Comparison of ENCODE assay signal across 8 cellular contexts in genomic region chr6:123802697-123803455, GRCh38. TPM values are rescaled to one million over a fixed set of nuclear protein-coding genes. Genes with fewer than 3 reads are reported as not detected.
DNase-seq lines count a peak whose midpoint lies in the region; ATAC-seq and TF ChIP-seq lines count a peak whose summit lies in the region.

No MANE protein-coding gene starts in this region.

- H3K4me3 Mint-ChIP-seq in natural killer cell: peak overlapping the region; percentile 56

- TF ChIP-seq CTCF in PC-3 (conservative IDR thresholded peaks at IDR 0.05; ENCODE audit: low read depth, low read length): peak; percentile 85
- TF ChIP-seq CTCF in natural killer cell (IDR thresholded peaks at IDR 0.05): peak; percentile 55
- TF ChIP-seq CTCF in stomach (IDR thresholded peaks at IDR 0.05): peak in 5 of 7 experiments; percentile 26 to 84 (median 67)

- H3K9me3 Mint-ChIP-seq in natural killer cell: no peaks in the 10 kb centered on the region

- WGBS in stomach, 5 donors: 1 to 2% (median 1%) methylated on average over 38 to 60 of the region's 60 CpGs

- ATAC-seq in GM21717 (IDR thresholded peaks at IDR 0.05; ENCODE audit: unreplicated experiment) (peak; percentile 99), PC-3 (peak; percentile 95), natural killer cell (peak; percentile 64 to 82 (median 69))

- no peaks in the 10 kb centered on the region for H3K9me2 ChIP-seq in PC-3 (replicated peaks; ENCODE audit: low read length)

- no peaks in the 10 kb centered on the region for H4K20me1 ChIP-seq in PC-3 (ENCODE audit: low read length)

- no peaks in the 10 kb centered on the region for H3K79me2 ChIP-seq in PC-3 (ENCODE audit: low read length)

- H3K36me3 Mint-ChIP-seq in natural killer cell: no peaks in the 10 kb centered on the region

- CTCF ChIA-PET in PC-3 (lab: Charles Lee): interaction anchor here (0.5 to 1.1 kb wide), 2 partner anchors 492 to 528 kb away, joined by 3 to 6 read pairs; no protein-coding TSS in a partner anchor

- no peaks in the 10 kb centered on the region for H3K4me1 ChIP-seq in PC-3 (ENCODE audit: insufficient read depth, low read length)
- H3K4me1 ChIP-seq in stomach: peaks cover 8 to 19% (median 18%) of the 10 kb centered on the region in 4 donors

- intact Hi-C loops in PC-3 (cut with micrococcal nuclease) (loop anchor here (5.0 kb wide), 1 partner anchor 994 kb away; no protein-coding TSS in a partner anchor), natural killer cell (cut with micrococcal nuclease) (no loop called here), stomach (cut with DNase I; ENCODE audit: low total_unique reads) (no loop called here)

- DNase-seq in DMS53 treated with DMSO at 0.1 percent for 48 hours (lab: John Stamatoyannopoulos, UW; ENCODE audit: unreplicated experiment): peak; percentile 70
- peak; percentile 71 for DNase-seq in PC-3
- peak; percentile 17 for DNase-seq in activated T-helper 9 cell treated with anti-CD3 and anti-CD28 coated beads, Interleukin-2, amount 50 U/mL, for 16 hours (ENCODE audit: low read depth)
- peak; percentile 64 for DNase-seq in fibroblast of the conjunctiva (ENCODE audit: low read depth)
- DNase-seq in natural killer cell: peak; percentile 25
- peak; percentile 77 for DNase-seq in stomach

- BruUV-seq in PC-3 (replicated peaks; lab: Mats Ljungman, UMichigan): no TSS peak

- POLR2A ChIA-PET in PC-3 (lab: Charles Lee; ENCODE audit: unreplicated experiment): no interaction called here

- no peaks in the 10 kb centered on the region for H3K36me3 ChIP-seq in PC-3 (ENCODE audit: low read depth, low read length)
- H3K36me3 ChIP-seq in stomach: no peaks in the 10 kb centered on the region

- 0 out of 2 replicates have a peak overlapping the region, but pooled peaks have one; percentile 1 for H2AFZ ChIP-seq in PC-3 (ENCODE audit: low read length)

- H3K4me1 Mint-ChIP-seq in natural killer cell: peaks cover 6 to 16% of the 10 kb centered on the region in 2 donors

- no peak for TF ChIP-seq POLR2A in stomach (IDR thresholded peaks at IDR 0.05)

- H3K27me3 Mint-ChIP-seq in natural killer cell (ENCODE audit: low read depth in 2 of 2): peaks cover 24 to 31% of the 10 kb centered on the region in 2 donors

- H3K4me3 ChIP-seq in PC-3 (ENCODE audit: low read length) (peak overlapping the region; percentile 52), stomach (peak overlapping the region; percentile 47 to 80 (median 55))

- H3K9me3 ChIP-seq in PC-3 (ENCODE audit: low read length) (no peaks in the 10 kb centered on the region), stomach (no peaks in the 10 kb centered on the region)

- peak overlapping the region; percentile 63 for H3K4me2 ChIP-seq in PC-3 (ENCODE audit: low read length)

- H3K27ac Mint-ChIP-seq in natural killer cell: no peak overlapping the region

- no peak overlapping the region for H3K27ac ChIP-seq in PC-3 (ENCODE audit: low read length)
- H3K27ac ChIP-seq in stomach: no peak overlapping the region

- peaks cover 31% of the 10 kb centered on the region for H3K27me3 ChIP-seq in PC-3 (ENCODE audit: low read length)
- H3K27me3 ChIP-seq in stomach: peaks cover 0 to 45% (median 20%) of the 10 kb centered on the region in 3 donors

- no peak for TF ChIP-seq EP300 in Ishikawa (IDR thresholded peaks at IDR 0.05; ENCODE audit: borderline replicate concordance)
- TF ChIP-seq EP300 in stomach (IDR thresholded peaks at IDR 0.05): no peak

- TF ChIP-seq RAD21 in Ishikawa (IDR thresholded peaks at IDR 0.05; ENCODE audit: low read depth): peak; percentile 79

- H3K9ac ChIP-seq in PC-3 (ENCODE audit: low read length): no peak overlapping the region

- H3F3A ChIP-seq in PC-3 (ENCODE audit: low read length, unreplicated experiment): no peaks in the 10 kb centered on the region

TF ChIP-seq in Ishikawa, 13 proteins besides CTCF, POLR2A, EP300 and RAD21:
- no peak for TF ChIP-seq ZBTB7A (IDR thresholded peaks at IDR 0.05; ENCODE audit: low read depth)
- 0 out of 2 replicates have a peak, but pooled peaks have one; percentile 35 for TF ChIP-seq YY1 (IDR thresholded peaks at IDR 0.05; ENCODE audit: low read depth)
- no peak for TF ChIP-seq USF1 (IDR thresholded peaks at IDR 0.05)
- no peak for TF ChIP-seq TAF1 (IDR thresholded peaks at IDR 0.05; ENCODE audit: low read depth)
- peak; percentile 39; the same call in 1 of the 2 replicates for TF ChIP-seq MAX (IDR thresholded peaks at IDR 0.05)

RNA-seq across cellular contexts. Expression of gene NKAIN2, which starts 0.8 kb away (rescaled TPM):
- total RNA-seq in PC-3 (2014; rRNA removed) (not detected in 2 replicates), natural killer cell (under 1 TPM in 1 of 3 donors, not detected in 2; 0.45 TPM), stomach (1 to 10 TPM in 2 of 5 donors, not detected in 3; 1.5 to 9.6 TPM)
- polyA plus RNA-seq in stomach: under 1 TPM in 1 of 3 donors, not detected in 2; 0.13 TPM

Comparison
In these comparisons a context has a peak if more than half of its experiments do, and no peak if none do; other contexts are left out.
1. DNase-seq: peak in every context shown above with its lines; median percentile 77 in stomach; 71 in PC-3; 70 in DMS53 treated with DMSO at 0.1 percent for 48 hours; 64 in fibroblast of the conjunctiva; 25 in natural killer cell; 17 in activated T-helper 9 cell treated with anti-CD3 and anti-CD28 coated beads, Interleukin-2, amount 50 U/mL, for 16 hours.